Comparison of ENCODE assay signal across 21 cellular contexts in the genomic region with DNA sequence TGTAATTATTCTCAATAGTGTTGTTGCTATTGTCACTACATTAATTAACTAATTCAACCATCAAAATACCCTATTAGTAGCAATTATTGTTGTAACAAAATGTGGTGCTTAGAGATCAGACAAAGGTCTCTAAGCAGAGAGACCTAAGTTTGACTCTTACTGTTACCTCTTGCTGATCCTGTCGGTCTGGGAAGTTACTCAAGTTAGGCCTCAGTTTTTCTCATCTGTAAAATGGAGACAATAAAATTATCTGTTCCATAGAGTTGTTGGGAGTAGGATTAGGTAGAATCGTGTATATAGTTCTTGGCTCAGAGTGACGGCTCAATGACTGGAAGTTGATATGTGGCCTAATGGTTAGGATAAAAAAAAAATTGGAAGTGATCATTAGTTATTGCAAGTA.
DNase-seq lines count a peak whose midpoint lies in the region; ATAC-seq and TF ChIP-seq lines count a peak whose summit lies in the region.
"Had no signal": no experiment of that assay in that cellular context is flagged by ENCODE, and none has a peak within 500 bp of the region (broad histone marks: within the 10 kb centered on the region; RNA-seq: fewer than 3 reads in every experiment).

No MANE protein-coding gene starts in this region.

- no peak overlapping the region for H3K14ac ChIP-seq in mesenchymal stem cell (ENCODE audit: low read length in 2 of 2)

- H3K4ac ChIP-seq in mesenchymal stem cell (ENCODE audit: low read depth in 1 of 2, low read length in 2 of 2) = no peak overlapping the region

- H3K36me3 ChIP-seq in mesenchymal stem cell (ENCODE audit: control insufficient read depth in 1 of 2, insufficient read depth in 2 of 2, low read depth in 1 of 2, low read length in 2 of 2) = no peaks in the 10 kb centered on the region
- H3K36me3 ChIP-seq: esophagus muscularis mucosa, heart right ventricle, Peyer's patch, stomach had no signal

- H2AK5ac ChIP-seq in mesenchymal stem cell (ENCODE audit: low read length, severe bottlenecking) = no peak overlapping the region

- H4K91ac ChIP-seq in mesenchymal stem cell (ENCODE audit: low read length) = no peak overlapping the region

- H3K27ac Mint-ChIP-seq in activated CD8-positive, alpha-beta memory T cell treated with anti-CD3 and anti-CD28 coated beads, Interleukin-2, amount 10 ng/mL, durations not matched to agents 7 days and 5 days = peak overlapping the region; percentile 92
- H3K27ac Mint-ChIP-seq in activated T-helper 17 cell treated with anti-CD3 and anti-CD28 coated beads, Interleukin-2, amount 50 U/mL, for 72 hours = peak overlapping the region; percentile 79
- peak overlapping the region; percentile 58 for H3K27ac Mint-ChIP-seq in stimulated activated memory B cell treated with anti-CD40 and anti-IgM and Interleukin-4, amounts not matched to agents 10 μg/mL and 1 μg/mL and 100 μg/mL, for 72 hours
- H3K27ac Mint-ChIP-seq: CD4-positive, alpha-beta memory T cell had no signal

- no peak overlapping the region for H3K4me3 Mint-ChIP-seq in activated CD8-positive, alpha-beta memory T cell treated with anti-CD3 and anti-CD28 coated beads, Interleukin-2, amount 10 ng/mL, durations not matched to agents 7 days and 5 days
- peak overlapping the region; percentile 30 for H3K4me3 Mint-ChIP-seq in activated T-helper 17 cell treated with anti-CD3 and anti-CD28 coated beads, Interleukin-2, amount 50 U/mL, for 72 hours
- H3K4me3 Mint-ChIP-seq in stimulated activated memory B cell treated with anti-CD40 and anti-IgM and Interleukin-4, amounts not matched to agents 10 μg/mL and 1 μg/mL and 100 μg/mL, for 72 hours = no peak overlapping the region
- H3K4me3 Mint-ChIP-seq: CD4-positive, alpha-beta memory T cell; nephron had no signal

- H3K4me1 ChIP-seq in mesenchymal stem cell (ENCODE audit: control insufficient read depth, insufficient read depth, low read depth, low read length) (peaks cover 5% of the 10 kb centered on the region), foreskin keratinocyte (no peaks in the 10 kb centered on the region)

- H3K9me3 Mint-ChIP-seq in activated CD8-positive, alpha-beta memory T cell treated with anti-CD3 and anti-CD28 coated beads, Interleukin-2, amount 10 ng/mL, durations not matched to agents 7 days and 5 days (ENCODE audit: low read depth) = peaks cover 12% of the 10 kb centered on the region
- H3K9me3 Mint-ChIP-seq in activated T-helper 17 cell treated with anti-CD3 and anti-CD28 coated beads, Interleukin-2, amount 50 U/mL, for 72 hours = peaks cover 5% of the 10 kb centered on the region
- H3K9me3 Mint-ChIP-seq in stimulated activated memory B cell treated with anti-CD40 and anti-IgM and Interleukin-4, amounts not matched to agents 10 μg/mL and 1 μg/mL and 100 μg/mL, for 72 hours = peaks cover 5% of the 10 kb centered on the region

- no peak overlapping the region for H2BK5ac ChIP-seq in mesenchymal stem cell (ENCODE audit: low read depth, low read length, poor library complexity, severe bottlenecking)

- peaks cover 0 to 3% of the 10 kb centered on the region in 2 experiments for H3K27me3 ChIP-seq in mesenchymal stem cell (ENCODE audit: control insufficient read depth in 1 of 2, insufficient read depth in 1 of 2, low read length in 2 of 2)
- H3K27me3 ChIP-seq in foreskin keratinocyte = no peaks in the 10 kb centered on the region
- H3K27me3 ChIP-seq: esophagus muscularis mucosa, heart right ventricle, Peyer's patch, stomach had no signal

- H2AFZ ChIP-seq in mesenchymal stem cell (ENCODE audit: low read depth, low read length) = no peak overlapping the region

- WGBS in mesenchymal stem cell = 92% methylated on average over 3 of the region's 3 CpGs

- H3K79me1 ChIP-seq in mesenchymal stem cell (replicated peaks; ENCODE audit: low read length, poor library complexity, severe bottlenecking) = no peaks in the 10 kb centered on the region

- H3K27ac ChIP-seq in mesenchymal stem cell (ENCODE audit: low read length, poor library complexity, severe bottlenecking) (no peak overlapping the region), foreskin keratinocyte (no peak overlapping the region), caudate nucleus (ENCODE audit: low read depth, low read length) (no peak overlapping the region)
- H3K27ac ChIP-seq: esophagus muscularis mucosa, Peyer's patch had no signal

- no peak overlapping the region for H3K4me2 ChIP-seq in mesenchymal stem cell (ENCODE audit: low read length, poor library complexity, severe bottlenecking)

- no peak overlapping the region for H2BK120ac ChIP-seq in mesenchymal stem cell (ENCODE audit: low read depth, low read length)

- no peak overlapping the region for H3K23ac ChIP-seq in mesenchymal stem cell (ENCODE audit: low read length in 2 of 2)

- peak overlapping the region; percentile 42 for H3K9ac ChIP-seq in mesenchymal stem cell (ENCODE audit: low read length)

- H3K36me3 Mint-ChIP-seq in activated CD8-positive, alpha-beta memory T cell treated with anti-CD3 and anti-CD28 coated beads, Interleukin-2, amount 10 ng/mL, durations not matched to agents 7 days and 5 days = peaks cover 28% of the 10 kb centered on the region
- H3K36me3 Mint-ChIP-seq in activated T-helper 17 cell treated with anti-CD3 and anti-CD28 coated beads, Interleukin-2, amount 50 U/mL, for 72 hours (ENCODE audit: low read depth) = no peaks in the 10 kb centered on the region
- H3K36me3 Mint-ChIP-seq in stimulated activated memory B cell treated with anti-CD40 and anti-IgM and Interleukin-4, amounts not matched to agents 10 μg/mL and 1 μg/mL and 100 μg/mL, for 72 hours = no peaks in the 10 kb centered on the region

- no peaks in the 10 kb centered on the region for H3K9me3 ChIP-seq in mesenchymal stem cell (ENCODE audit: control insufficient read depth, low read length)
- H3K9me3 ChIP-seq: esophagus muscularis mucosa, Peyer's patch, stomach had no signal

- H4K8ac ChIP-seq in mesenchymal stem cell (ENCODE audit: low read length) = no peak overlapping the region

- CTCF ChIA-PET in activated CD8-positive, alpha-beta memory T cell treated with anti-CD3 and anti-CD28 coated beads, Interleukin-2, amount 10 ng/mL, durations not matched to agents 7 days and 5 days (lab: Charles Lee) = interaction anchor here (1.0 to 11.6 kb wide), 8 partner anchors 13 to 345 kb away, joined by 3 to 190 read pairs (median 6); a partner anchor contains a TSS

- no peak for DNase-seq in activated CD8-positive, alpha-beta memory T cell treated with anti-CD3 and anti-CD28 coated beads, Interleukin-2, amount 10 ng/mL, durations not matched to agents 7 days and 5 days
- no peak for DNase-seq in activated CD8-positive, alpha-beta memory T cell treated with anti-CD3 and anti-CD28 coated beads, Interleukin-2, amount 50 U/mL, for 48 hours
- DNase-seq in mesenchymal stem cell (no peak), foreskin keratinocyte (no peak), caudate nucleus (lab: John Stamatoyannopoulos, UW) (no peak)
- DNase-seq: activated CD4-positive, alpha-beta T cell treated with anti-CD3 and anti-CD28 coated beads, Interleukin-2, amount 50 U/mL, for 48 hours; activated naive CD4-positive, alpha-beta T cell; activated T-cell treated with anti-CD3 and anti-CD28 coated beads for 4 hours; CD4-positive, alpha-beta memory T cell; heart right ventricle; NCI-H1694 treated with DMSO at 0.1 percent for 48 hours; NCI-H446 treated with DMSO at 0.1 percent for 48 hours; Peyer's patch; SIG-M5; stomach had no signal

- no peak overlapping the region for H2BK12ac ChIP-seq in mesenchymal stem cell (ENCODE audit: low read length in 2 of 2)

- H3K4me3 ChIP-seq in mesenchymal stem cell (ENCODE audit: insufficient read depth in 1 of 2, low read depth in 1 of 2, low read length in 2 of 2) = no peak overlapping the region
- H3K4me3 ChIP-seq: esophagus muscularis mucosa, heart right ventricle, Peyer's patch, skin epidermis, stomach had no signal

- H3K18ac ChIP-seq in mesenchymal stem cell (ENCODE audit: low read depth in 1 of 2, low read length in 2 of 2) = no peak overlapping the region

- no peak overlapping the region for H2BK15ac ChIP-seq in mesenchymal stem cell (ENCODE audit: low read depth, poor library complexity, severe bottlenecking)

- H3K4me1 Mint-ChIP-seq in activated CD8-positive, alpha-beta memory T cell treated with anti-CD3 and anti-CD28 coated beads, Interleukin-2, amount 10 ng/mL, durations not matched to agents 7 days and 5 days = peaks cover 66% of the 10 kb centered on the region
- H3K4me1 Mint-ChIP-seq in activated T-helper 17 cell treated with anti-CD3 and anti-CD28 coated beads, Interleukin-2, amount 50 U/mL, for 72 hours = peaks cover 24% of the 10 kb centered on the region
- H3K4me1 Mint-ChIP-seq in stimulated activated memory B cell treated with anti-CD40 and anti-IgM and Interleukin-4, amounts not matched to agents 10 μg/mL and 1 μg/mL and 100 μg/mL, for 72 hours = peaks cover 53% of the 10 kb centered on the region

- no peak for TF ChIP-seq CTCF in foreskin keratinocyte (conservative IDR thresholded peaks at IDR 0.05)

- no peaks in the 10 kb centered on the region for H3K27me3 Mint-ChIP-seq in activated CD8-positive, alpha-beta memory T cell treated with anti-CD3 and anti-CD28 coated beads, Interleukin-2, amount 10 ng/mL, durations not matched to agents 7 days and 5 days
- H3K27me3 Mint-ChIP-seq in activated T-helper 17 cell treated with anti-CD3 and anti-CD28 coated beads, Interleukin-2, amount 50 U/mL, for 72 hours = no peaks in the 10 kb centered on the region
- no peaks in the 10 kb centered on the region for H3K27me3 Mint-ChIP-seq in stimulated activated memory B cell treated with anti-CD40 and anti-IgM and Interleukin-4, amounts not matched to agents 10 μg/mL and 1 μg/mL and 100 μg/mL, for 72 hours

- ATAC-seq in activated CD8-positive, alpha-beta memory T cell treated with anti-CD3 and anti-CD28 coated beads, Interleukin-2, amount 10 ng/mL, durations not matched to agents 7 days and 5 days = no peak
- no peak for ATAC-seq in activated T-helper 17 cell treated with anti-CD3 and anti-CD28 coated beads, Interleukin-2, amount 50 U/mL, for 72 hours (replicated peaks)
- no peak for ATAC-seq in stimulated activated memory B cell treated with anti-CD40 and anti-IgM and Interleukin-4, amounts not matched to agents 10 μg/mL and 1 μg/mL and 100 μg/mL, for 72 hours
- ATAC-seq in foreskin keratinocyte = no peak
- no peak for ATAC-seq in HG03354 (IDR thresholded peaks at IDR 0.05; ENCODE audit: poor library complexity, severe bottlenecking, unreplicated experiment)
